In the genomic region with DNA sequence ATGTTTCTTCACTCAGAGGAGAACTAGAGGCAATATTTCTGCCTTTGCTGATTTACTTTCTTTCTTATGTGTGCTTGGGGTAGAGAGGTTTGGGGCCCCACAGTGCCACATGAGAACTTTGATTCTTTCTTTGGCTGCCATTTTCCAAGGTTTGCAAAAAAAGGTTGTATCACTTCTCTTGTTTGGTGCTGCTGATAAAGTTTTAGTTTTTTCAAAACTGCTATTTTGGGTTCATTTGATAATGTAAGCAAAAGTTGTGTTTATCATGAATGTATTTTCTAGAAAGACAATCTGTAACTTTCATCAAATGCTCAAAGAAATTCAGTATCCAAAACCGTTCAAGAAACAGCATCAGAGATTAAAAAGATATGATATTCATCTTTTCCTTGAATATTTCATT, we compare ENCODE assay signal across 27 cellular contexts. TPM values are rescaled to one million over a fixed set of nuclear protein-coding genes. Genes with fewer than 3 reads are reported as not detected.
"Had no signal": no experiment of that assay in that cellular context is flagged by ENCODE, and none has a peak within 500 bp of the region (broad histone marks: within the 10 kb centered on the region; RNA-seq: fewer than 3 reads in every experiment).

No MANE protein-coding gene starts in this region.

- H3K36me3 ChIP-seq: SJCRH30 had no signal

- H3K4me3 Mint-ChIP-seq: activated CD4-positive, alpha-beta T cell treated with anti-CD3 and anti-CD28 coated beads, Interleukin-2, amount 10 ng/mL, durations not matched to agents 24 days and 14 days; activated naive CD8-positive, alpha-beta T cell treated with anti-CD3 and anti-CD28 coated beads, Interleukin-2, amount 10 ng/mL, durations not matched to agents 7 days and 5 days; activated T-helper 17 cell treated with anti-CD3 and anti-CD28 coated beads, Interleukin-2, amount 50 U/mL, for 72 hours; WTC11 had no signal

- H3K9me3 ChIP-seq: adrenal gland, Peyer's patch, SJCRH30, SK-N-SH had no signal

- H3K4me3 ChIP-seq: adrenal gland, Peyer's patch, SJCRH30 had no signal

- DNase-seq: activated CD4-positive, alpha-beta T cell treated with anti-CD3 and anti-CD28 coated beads for 1 hour; activated CD4-positive, alpha-beta T cell treated with anti-CD3 and anti-CD28 coated beads, Interleukin-2, amount 10 ng/mL, durations not matched to agents 24 days and 14 days; activated CD4-positive, alpha-beta T cell treated with anti-CD3 and anti-CD28 coated beads, Interleukin-2, amount 50 U/mL, for 48 hours; activated CD8-positive, alpha-beta memory T cell treated with anti-CD3 and anti-CD28 coated beads, Interleukin-2, amount 50 U/mL, for 4 hours; activated gamma-delta T cell; activated naive CD4-positive, alpha-beta T cell treated with anti-CD3 and anti-CD28 coated beads, Interleukin-2, amount 50 U/mL, for 16 hours; activated naive CD8-positive, alpha-beta T cell treated with anti-CD3 and anti-CD28 coated beads, Interleukin-2, amount 10 ng/mL, durations not matched to agents 7 days and 5 days; adrenal gland; anterior cingulate cortex; cerebellar nuclear complex; IMR-90; KG1; MV-4-11; NCI-H1092 treated with DMSO at 0.1 percent for 48 hours; NCI-H1417 treated with DMSO at 0.1 percent for 48 hours; NCI-H1694 treated with DMSO at 0.1 percent for 48 hours; NCI-H2029 treated with DMSO at 0.1 percent for 48 hours; NCI-H446; NCI-H524; Peyer's patch; Right ventricle myocardium superior; SJCRH30; SK-N-SH; T-helper 9 cell had no signal

- H3K27ac ChIP-seq: adrenal gland, Peyer's patch, RWPE1, SJCRH30 had no signal

- H3K9ac ChIP-seq: SK-N-SH had no signal

- H3K4me1 ChIP-seq: adrenal gland, Peyer's patch, SJCRH30 had no signal

- H3K4me2 ChIP-seq: SK-N-SH had no signal

- H3K4me1 Mint-ChIP-seq: activated naive CD8-positive, alpha-beta T cell treated with anti-CD3 and anti-CD28 coated beads, Interleukin-2, amount 10 ng/mL, durations not matched to agents 7 days and 5 days; activated T-helper 17 cell treated with anti-CD3 and anti-CD28 coated beads, Interleukin-2, amount 50 U/mL, for 72 hours; WTC11 had no signal

- ATAC-seq: activated T-helper 17 cell treated with anti-CD3 and anti-CD28 coated beads, Interleukin-2, amount 50 U/mL, for 72 hours; WTC11 had no signal

- H3K27me3 Mint-ChIP-seq: activated CD4-positive, alpha-beta T cell treated with anti-CD3 and anti-CD28 coated beads, Interleukin-2, amount 10 ng/mL, durations not matched to agents 24 days and 14 days; activated naive CD8-positive, alpha-beta T cell treated with anti-CD3 and anti-CD28 coated beads, Interleukin-2, amount 10 ng/mL, durations not matched to agents 7 days and 5 days; activated T-helper 17 cell treated with anti-CD3 and anti-CD28 coated beads, Interleukin-2, amount 50 U/mL, for 72 hours had no signal

- H3K27me3 ChIP-seq: adrenal gland, Peyer's patch, SJCRH30 had no signal

- H3K9me3 Mint-ChIP-seq: activated CD4-positive, alpha-beta T cell treated with anti-CD3 and anti-CD28 coated beads, Interleukin-2, amount 10 ng/mL, durations not matched to agents 24 days and 14 days; activated naive CD8-positive, alpha-beta T cell treated with anti-CD3 and anti-CD28 coated beads, Interleukin-2, amount 10 ng/mL, durations not matched to agents 7 days and 5 days; activated T-helper 17 cell treated with anti-CD3 and anti-CD28 coated beads, Interleukin-2, amount 50 U/mL, for 72 hours had no signal

- H3K27ac Mint-ChIP-seq: activated CD4-positive, alpha-beta T cell treated with anti-CD3 and anti-CD28 coated beads, Interleukin-2, amount 10 ng/mL, durations not matched to agents 24 days and 14 days; activated naive CD8-positive, alpha-beta T cell treated with anti-CD3 and anti-CD28 coated beads, Interleukin-2, amount 10 ng/mL, durations not matched to agents 7 days and 5 days; activated T-helper 17 cell treated with anti-CD3 and anti-CD28 coated beads, Interleukin-2, amount 50 U/mL, for 72 hours; WTC11 had no signal

RNA-seq across cellular contexts. Expression of gene PARP12, which starts 30.6 kb away (rescaled TPM):
- total RNA-seq: SJCRH30 had no signal
